In the genomic region with DNA sequence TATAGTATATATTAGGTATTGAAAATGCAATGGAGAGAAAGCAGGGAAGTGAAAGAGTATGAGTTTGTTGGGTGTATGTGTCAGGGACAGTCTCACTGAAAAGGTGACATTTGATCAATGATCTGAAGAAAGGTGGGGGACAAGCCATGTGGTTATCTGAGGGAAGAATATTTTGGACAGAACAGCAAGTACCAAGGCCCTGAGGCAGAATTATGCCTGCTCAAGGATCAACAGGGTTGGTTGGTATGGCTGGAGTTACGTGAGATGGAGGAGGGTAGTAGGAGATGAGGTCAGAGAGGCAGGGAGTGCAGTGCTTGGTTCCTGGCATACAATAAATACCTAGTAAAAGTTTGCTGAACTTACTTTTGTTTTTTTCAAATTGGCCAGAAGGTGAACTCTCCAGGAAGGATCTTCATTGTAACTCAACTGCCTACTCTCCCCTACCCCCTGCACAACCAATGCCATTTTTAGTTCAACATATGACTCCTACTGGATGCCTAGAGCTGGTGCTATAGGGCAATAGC, we compare ENCODE assay signal across 26 cellular contexts. TPM values are rescaled to one million over a fixed set of nuclear protein-coding genes. Genes with fewer than 3 reads are reported as not detected.
DNase-seq lines count a peak whose midpoint lies in the region; ATAC-seq, FAIRE-seq and TF ChIP-seq lines count a peak whose summit lies in the region.
"Had no signal": no experiment of that assay in that cellular context is flagged by ENCODE, and none has a peak within 500 bp of the region (broad histone marks: within the 10 kb centered on the region; RNA-seq: fewer than 3 reads in every experiment).

No MANE protein-coding gene starts in this region.

- no peak overlapping the region for H3K4me3 ChIP-seq in testis
- no peak overlapping the region for H3K4me3 ChIP-seq in HAP-1

- no peaks in the 10 kb centered on the region for H3K9me3 Mint-ChIP-seq in activated naive CD4-positive, alpha-beta T cell treated with anti-CD3 and anti-CD28 coated beads, Interleukin-2, amount 10 ng/mL, durations not matched to agents 7 days and 5 days
- H3K9me3 Mint-ChIP-seq in endothelial cell (ENCODE audit: unreplicated experiment), result no peaks in the 10 kb centered on the region
- no peaks in the 10 kb centered on the region for H3K9me3 Mint-ChIP-seq in stimulated activated memory B cell treated with anti-CD40 and anti-IgM and Interleukin-4, amounts not matched to agents 10 μg/mL and 1 μg/mL and 100 μg/mL, for 72 hours

- no peak for ATAC-seq in stimulated activated memory B cell treated with anti-CD40 and anti-IgM and Interleukin-4, amounts not matched to agents 10 μg/mL and 1 μg/mL and 100 μg/mL, for 72 hours
- ATAC-seq: activated CD4-positive, alpha-beta T cell treated with anti-CD3 and anti-CD28 coated beads for 36 hours; HepG2; left ventricle myocardium superior; right lobe of liver had no signal

- H3K27ac Mint-ChIP-seq in activated naive CD4-positive, alpha-beta T cell treated with anti-CD3 and anti-CD28 coated beads, Interleukin-2, amount 10 ng/mL, durations not matched to agents 7 days and 5 days, result no peak overlapping the region
- no peak overlapping the region for H3K27ac Mint-ChIP-seq in endothelial cell (ENCODE audit: unreplicated experiment)
- peak overlapping the region; percentile 85 for H3K27ac Mint-ChIP-seq in stimulated activated memory B cell treated with anti-CD40 and anti-IgM and Interleukin-4, amounts not matched to agents 10 μg/mL and 1 μg/mL and 100 μg/mL, for 72 hours
- H3K27ac Mint-ChIP-seq: activated CD4-positive, alpha-beta T cell treated with anti-CD3 and anti-CD28 coated beads for 36 hours had no signal

- CTCF ChIA-PET in activated naive CD4-positive, alpha-beta T cell treated with anti-CD3 and anti-CD28 coated beads, Interleukin-2, amount 10 ng/mL, durations not matched to agents 7 days and 5 days (lab: Charles Lee), result interaction anchor here (2.0 kb wide), 1 partner anchor 118 kb away, joined by 4 read pairs; no protein-coding TSS in a partner anchor

- peak overlapping the region; percentile 2 for H3K4me3 Mint-ChIP-seq in activated naive CD4-positive, alpha-beta T cell treated with anti-CD3 and anti-CD28 coated beads, Interleukin-2, amount 10 ng/mL, durations not matched to agents 7 days and 5 days
- peak overlapping the region; percentile 94 for H3K4me3 Mint-ChIP-seq in endothelial cell (ENCODE audit: unreplicated experiment)
- no peak overlapping the region for H3K4me3 Mint-ChIP-seq in stimulated activated memory B cell treated with anti-CD40 and anti-IgM and Interleukin-4, amounts not matched to agents 10 μg/mL and 1 μg/mL and 100 μg/mL, for 72 hours

- no peaks in the 10 kb centered on the region for H3K36me3 ChIP-seq in testis (ENCODE audit: low read depth, missing control alignments)
- H3K36me3 ChIP-seq in HAP-1 (replicated peaks), result peaks cover 7% of the 10 kb centered on the region
- H3K36me3 ChIP-seq: BE2C, right lobe of liver had no signal

- intact Hi-C loops in testis (cut with DNase I; ENCODE audit: low total_unique reads), result no loop called here

- TF ChIP-seq CTCF in endothelial cell (IDR thresholded peaks at IDR 0.05; ENCODE audit: unreplicated experiment), result no peak
- no peak for TF ChIP-seq CTCF in testis (IDR thresholded peaks at IDR 0.05)

- peaks cover 11% of the 10 kb centered on the region for H3K4me1 ChIP-seq in testis
- H3K4me1 ChIP-seq in HAP-1, result no peaks in the 10 kb centered on the region
- H3K4me1 ChIP-seq: BE2C had no signal

- H3K27me3 Mint-ChIP-seq in activated naive CD4-positive, alpha-beta T cell treated with anti-CD3 and anti-CD28 coated beads, Interleukin-2, amount 10 ng/mL, durations not matched to agents 7 days and 5 days, result peaks cover 3% of the 10 kb centered on the region
- H3K27me3 Mint-ChIP-seq in endothelial cell (ENCODE audit: unreplicated experiment), result peaks cover 17% of the 10 kb centered on the region
- H3K27me3 Mint-ChIP-seq in stimulated activated memory B cell treated with anti-CD40 and anti-IgM and Interleukin-4, amounts not matched to agents 10 μg/mL and 1 μg/mL and 100 μg/mL, for 72 hours, result no peaks in the 10 kb centered on the region
- H3K27me3 Mint-ChIP-seq: activated CD4-positive, alpha-beta T cell treated with anti-CD3 and anti-CD28 coated beads for 36 hours had no signal

- peaks cover 37% of the 10 kb centered on the region for H3K4me1 Mint-ChIP-seq in activated naive CD4-positive, alpha-beta T cell treated with anti-CD3 and anti-CD28 coated beads, Interleukin-2, amount 10 ng/mL, durations not matched to agents 7 days and 5 days
- peaks cover 30% of the 10 kb centered on the region for H3K4me1 Mint-ChIP-seq in endothelial cell (ENCODE audit: unreplicated experiment)
- peaks cover 32% of the 10 kb centered on the region for H3K4me1 Mint-ChIP-seq in stimulated activated memory B cell treated with anti-CD40 and anti-IgM and Interleukin-4, amounts not matched to agents 10 μg/mL and 1 μg/mL and 100 μg/mL, for 72 hours

- WGBS in testis, 2 donors, result 89 to 97% methylated on average over 1 of the region's 1 CpG

- no peak for DNase-seq in activated naive CD4-positive, alpha-beta T cell treated with anti-CD3 and anti-CD28 coated beads, Interleukin-2, amount 10 ng/mL, durations not matched to agents 7 days and 5 days
- no peak for DNase-seq in activated naive CD4-positive, alpha-beta T cell treated with Interleukin-2 at 50 U/mL for 16 hours
- DNase-seq in OCI-M1 (lab: John Stamatoyannopoulos, UW) (peak; percentile 17), endothelial cell (ENCODE audit: low spot score) (no peak), frontal cortex (ENCODE audit: low spot score in 2 of 2) (no peak), testis (no peak), HAP-1 (ENCODE audit: low spot score in 2 of 2) (no peak)
- DNase-seq: activated CD4-positive, alpha-beta T cell treated with anti-CD3 and anti-CD28 coated beads for 36 hours; BE2C; DMS 273 treated with DMSO at 0.1 percent for 48 hours; effector CD8-positive, alpha-beta T cell; H7; left ventricle myocardium superior; MG63; NCI-H1694 treated with DMSO at 0.1 percent for 48 hours; NCI-H82; right lobe of liver; stimulated activated naive CD4-positive, alpha-beta T cell; T1000 had no signal

- no peak for TF ChIP-seq POLR2A in testis (IDR thresholded peaks at IDR 0.05)

- H3K27me3 ChIP-seq in testis (no peaks in the 10 kb centered on the region), HAP-1 (ENCODE audit: low read depth) (no peaks in the 10 kb centered on the region)
- H3K27me3 ChIP-seq: ascending aorta, BE2C, MG63, right lobe of liver had no signal

- H3K9me3 ChIP-seq in testis (no peaks in the 10 kb centered on the region), HAP-1 (no peaks in the 10 kb centered on the region)
- H3K9me3 ChIP-seq: ascending aorta, BE2C, MG63, right lobe of liver had no signal

- peaks cover 9% of the 10 kb centered on the region for H3K36me3 Mint-ChIP-seq in activated naive CD4-positive, alpha-beta T cell treated with anti-CD3 and anti-CD28 coated beads, Interleukin-2, amount 10 ng/mL, durations not matched to agents 7 days and 5 days
- H3K36me3 Mint-ChIP-seq in endothelial cell (ENCODE audit: low read depth, unreplicated experiment), result peaks cover 16% of the 10 kb centered on the region
- peaks cover 11% of the 10 kb centered on the region for H3K36me3 Mint-ChIP-seq in stimulated activated memory B cell treated with anti-CD40 and anti-IgM and Interleukin-4, amounts not matched to agents 10 μg/mL and 1 μg/mL and 100 μg/mL, for 72 hours

- in situ Hi-C loops in HAP-1 (cut with MboI; ENCODE audit: low sequenced_read_pairs), result loop anchor here (10.0 kb wide), 1 partner anchor 122 kb away; a partner anchor contains a TSS

- no peak for FAIRE-seq in frontal cortex (lab: Jason Lieb, UNC)
- FAIRE-seq: G401.6, HepG2 had no signal

- no peak overlapping the region for H3K27ac ChIP-seq in testis
- H3K27ac ChIP-seq: ascending aorta, right lobe of liver, SK-N-MC had no signal

RNA-seq across cellular contexts. Expression of a gene that starts 1.8 kb away (rescaled TPM):
- 82.4 TPM for total RNA-seq in endothelial cell (ENCODE audit: unreplicated experiment)
- total RNA-seq in frontal cortex, result 36.3 TPM
- 10 to 100 TPM; 47.6 to 50.4 TPM for total RNA-seq in testis
- polyA plus RNA-seq in testis (ENCODE audit: insufficient read depth, low read depth, low replicate concordance), result 55.5 TPM

RNA-seq across cellular contexts. Expression of a gene that starts 2.8 kb away (rescaled TPM):
- 47.6 TPM for total RNA-seq in endothelial cell (ENCODE audit: unreplicated experiment)
- total RNA-seq in frontal cortex, result 28.5 TPM
- 10 to 100 TPM; 41.0 to 42.7 TPM for total RNA-seq in testis
- polyA plus RNA-seq in testis (ENCODE audit: insufficient read depth, low read depth, low replicate concordance), result 34.4 TPM

RNA-seq across cellular contexts. Expression of a gene that starts 4.6 kb away (rescaled TPM):
- 1.6 TPM for total RNA-seq in endothelial cell (ENCODE audit: unreplicated experiment)
- not detected for total RNA-seq in frontal cortex
- total RNA-seq in testis, result 1 to 10 TPM; 1.2 to 2.0 TPM
- polyA plus RNA-seq in testis (ENCODE audit: insufficient read depth, low read depth, low replicate concordance), result 2.1 TPM
- total RNA-seq: ascending aorta, cerebellum, left ventricle myocardium superior, osteocyte had no signal

RNA-seq across cellular contexts. Expression of a gene that starts 25.9 kb away (rescaled TPM):
- total RNA-seq in endothelial cell (ENCODE audit: unreplicated experiment) (63.9 TPM), frontal cortex (43.2 TPM), testis (1 to 10 TPM; 2.4 to 3.0 TPM)
- polyA plus RNA-seq in testis (ENCODE audit: insufficient read depth, low read depth, low replicate concordance), result 0.87 TPM

RNA-seq across cellular contexts. Expression of a gene that starts 35.6 kb away (rescaled TPM):
- 340 TPM for total RNA-seq in endothelial cell (ENCODE audit: unreplicated experiment)
- total RNA-seq in frontal cortex, result 230 TPM
- 100 to 1,000 TPM; 170 to 216 TPM for total RNA-seq in testis
- polyA plus RNA-seq in testis (ENCODE audit: insufficient read depth, low read depth, low replicate concordance), result 289 TPM
